ENCODE assay signal across 8 cellular contexts in the genomic region with DNA sequence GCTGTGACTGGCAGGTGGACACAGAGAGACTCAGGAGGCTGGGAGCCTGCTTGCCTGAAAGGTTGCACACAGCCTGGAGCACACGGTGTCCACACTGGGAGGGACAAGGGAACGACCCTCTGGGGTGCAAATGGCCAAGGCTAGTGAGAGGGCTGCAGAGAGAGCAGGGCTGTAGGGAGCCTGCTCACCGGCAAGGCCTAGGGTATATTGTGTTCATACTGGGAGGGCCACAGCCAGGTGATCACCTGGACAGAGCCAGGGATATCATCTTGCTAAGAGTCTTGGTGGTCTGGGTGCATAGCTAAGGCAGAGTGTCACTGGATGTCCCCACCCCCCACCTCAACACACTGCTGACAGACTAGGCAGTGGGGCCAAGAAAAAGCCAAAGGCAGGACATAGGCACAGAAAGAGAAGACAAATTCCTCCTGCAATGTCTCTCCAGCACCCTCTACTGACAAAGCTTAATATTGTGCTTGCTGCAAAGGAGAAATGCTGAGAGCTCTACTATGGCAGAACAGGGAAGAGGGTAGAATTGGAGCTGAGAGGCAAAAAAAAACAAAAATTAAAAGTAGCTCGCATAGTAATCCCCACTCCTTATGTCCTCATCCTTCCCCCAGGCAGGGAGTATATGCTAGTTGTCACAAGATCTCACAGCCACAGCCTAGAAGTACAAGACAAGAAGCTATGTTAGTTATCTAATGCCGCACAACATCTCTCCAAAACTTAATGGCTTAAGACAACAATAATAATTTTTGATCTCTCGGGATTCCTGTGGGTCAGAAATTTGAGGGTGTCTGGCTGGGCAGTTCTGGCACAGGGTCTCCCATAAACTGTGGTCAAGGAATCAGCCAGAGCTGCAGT. TPM values are rescaled to one million over a fixed set of nuclear protein-coding genes. Genes with fewer than 3 reads are reported as not detected.
DNase-seq lines count a peak whose midpoint lies in the region; ATAC-seq and TF ChIP-seq lines count a peak whose summit lies in the region.

No MANE protein-coding gene starts in this region.

- H3K4me3 Mint-ChIP-seq in natural killer cell = no peak overlapping the region
- H3K4me3 Mint-ChIP-seq in T-helper 2 cell treated with Interferon-gamma antibody and Interleukin-4, amounts not matched to agents 5 μg/mL and 100 μg/mL, for 36 hours = no peak overlapping the region

- H3K36me3 ChIP-seq in DND-41 (ENCODE audit: insufficient read depth, low read length) (peaks cover 20% of the 10 kb centered on the region), SU-DHL-6 (ENCODE audit: low read length) (no peaks in the 10 kb centered on the region)

- H2AFZ ChIP-seq in DND-41 (ENCODE audit: low read depth, low read length) = no peak overlapping the region
- H2AFZ ChIP-seq in SU-DHL-6 (ENCODE audit: low read depth, low read length, severe bottlenecking) = no peak overlapping the region

- ATAC-seq in DND-41 (ENCODE audit: insufficient read depth, low read depth) = peak; percentile 95
- ATAC-seq in GM21528 (IDR thresholded peaks at IDR 0.05; ENCODE audit: low FRiP score, unreplicated experiment) = peak; percentile 55
- peak; percentile 69 to 82 (median 76) for ATAC-seq in natural killer cell

- H3K27me3 Mint-ChIP-seq in natural killer cell (ENCODE audit: low read depth in 2 of 2) = peaks cover 6 to 21% of the 10 kb centered on the region in 2 donors
- peaks cover 11% of the 10 kb centered on the region for H3K27me3 Mint-ChIP-seq in T-helper 2 cell treated with Interferon-gamma antibody and Interleukin-4, amounts not matched to agents 5 μg/mL and 100 μg/mL, for 36 hours (ENCODE audit: low read depth)

- H3K27me3 ChIP-seq in DND-41 (ENCODE audit: insufficient read depth, low read length, poor library complexity) = no peaks in the 10 kb centered on the region
- no peaks in the 10 kb centered on the region for H3K27me3 ChIP-seq in SU-DHL-6 (ENCODE audit: low read length)

- peaks cover 5 to 9% of the 10 kb centered on the region in 2 donors for H3K4me1 Mint-ChIP-seq in natural killer cell
- no peaks in the 10 kb centered on the region for H3K4me1 Mint-ChIP-seq in T-helper 2 cell treated with Interferon-gamma antibody and Interleukin-4, amounts not matched to agents 5 μg/mL and 100 μg/mL, for 36 hours (ENCODE audit: low read depth)

- no peaks in the 10 kb centered on the region for H3K9me3 ChIP-seq in DND-41 (ENCODE audit: insufficient read depth, low read length, severe bottlenecking)
- H3K9me3 ChIP-seq in SU-DHL-6 (ENCODE audit: insufficient read depth, low read length) = no peaks in the 10 kb centered on the region

- H3K9ac ChIP-seq in DND-41 (ENCODE audit: low read depth, low read length) = no peak overlapping the region
- no peak overlapping the region for H3K9ac ChIP-seq in SU-DHL-6 (ENCODE audit: low read length)

- TF ChIP-seq CTCF in DND-41 (IDR thresholded peaks at IDR 0.05; ENCODE audit: borderline replicate concordance, extremely low read depth, low read length, poor library complexity, severe bottlenecking) = peak; percentile 85
- peak; percentile 91 for TF ChIP-seq CTCF in SU-DHL-6 (IDR thresholded peaks at IDR 0.05; ENCODE audit: insufficient read depth, low read length, poor library complexity, severe bottlenecking)
- TF ChIP-seq CTCF in natural killer cell (IDR thresholded peaks at IDR 0.05) = peak; percentile 62

- intact Hi-C loops in natural killer cell (cut with micrococcal nuclease) = loop anchor here (1.0 kb wide), 2 partner anchors 150 to 184 kb away; no protein-coding TSS in a partner anchor

- H3K27ac Mint-ChIP-seq in natural killer cell = no peak overlapping the region
- H3K27ac Mint-ChIP-seq in T-helper 2 cell treated with Interferon-gamma antibody and Interleukin-4, amounts not matched to agents 5 μg/mL and 100 μg/mL, for 36 hours = no peak overlapping the region

- H3K36me3 Mint-ChIP-seq in natural killer cell = no peaks in the 10 kb centered on the region
- H3K36me3 Mint-ChIP-seq in T-helper 2 cell treated with Interferon-gamma antibody and Interleukin-4, amounts not matched to agents 5 μg/mL and 100 μg/mL, for 36 hours (ENCODE audit: low read depth) = no peaks in the 10 kb centered on the region

- H3K4me2 ChIP-seq in DND-41 (ENCODE audit: insufficient read depth, low read length) (no peak overlapping the region), SU-DHL-6 (ENCODE audit: low read depth, low read length, poor library complexity, severe bottlenecking) (no peak overlapping the region)

- no peaks in the 10 kb centered on the region for H3K9me2 ChIP-seq in SU-DHL-6 (replicated peaks; ENCODE audit: insufficient read depth, low read length)

- no peaks in the 10 kb centered on the region for H4K20me1 ChIP-seq in DND-41 (ENCODE audit: insufficient read depth, low read length)
- H4K20me1 ChIP-seq in SU-DHL-6 (ENCODE audit: low read depth, low read length) = no peaks in the 10 kb centered on the region

- H3F3A ChIP-seq in SU-DHL-6 (ENCODE audit: insufficient read depth) = no peaks in the 10 kb centered on the region

- H3K79me2 ChIP-seq in DND-41 (ENCODE audit: insufficient read depth, low read length) (no peaks in the 10 kb centered on the region), SU-DHL-6 (ENCODE audit: insufficient read depth, low read length) (no peaks in the 10 kb centered on the region)

- H3K27ac ChIP-seq in DND-41 (ENCODE audit: low read length) (peak overlapping the region; percentile 17), SU-DHL-6 (ENCODE audit: low read depth, low read length) (no peak overlapping the region)

- H3K4me1 ChIP-seq in DND-41 (ENCODE audit: insufficient read depth, low read length) = no peaks in the 10 kb centered on the region

- DNase-seq in DND-41 = peak; percentile 63
- peak; percentile 56 to 87 (median 68) for DNase-seq in NCI-H1417 (lab: John Stamatoyannopoulos, UW)
- peak; percentile 52 for DNase-seq in fibroblast of gingiva (ENCODE audit: low read depth)
- no peak for DNase-seq in natural killer cell
- DNase-seq in GM19238 (ENCODE audit: insufficient read length, low spot score) = no peak
- no peak for DNase-seq in T-helper 2 cell treated with Interferon-gamma antibody and Interleukin-4, amounts not matched to agents 5 μg/mL and 100 μg/mL, for 36 hours (ENCODE audit: low spot score)

- no peak overlapping the region for H3K4me3 ChIP-seq in DND-41 (ENCODE audit: low read depth in 1 of 2, low read length in 2 of 2)
- H3K4me3 ChIP-seq in SU-DHL-6 (ENCODE audit: insufficient read depth, low read length, poor library complexity, severe bottlenecking) = no peak overlapping the region

- no peaks in the 10 kb centered on the region for H3K9me3 Mint-ChIP-seq in natural killer cell
- no peaks in the 10 kb centered on the region for H3K9me3 Mint-ChIP-seq in T-helper 2 cell treated with Interferon-gamma antibody and Interleukin-4, amounts not matched to agents 5 μg/mL and 100 μg/mL, for 36 hours

RNA-seq across cellular contexts. Expression of gene CPVL, which starts 40.0 kb away (rescaled TPM):
- total RNA-seq in natural killer cell = 10 to 100 TPM in 1 of 3 donors, 1 to 10 TPM in 2; 4.9 to 11.6 (median 9.8) TPM

Comparison
In these comparisons a context has a peak if more than half of its experiments do, and no peak if none do; other contexts are left out.
1. DNase-seq: peak in DND-41 (single experiment), NCI-H1417 (3 of 3) and fibroblast of gingiva (single experiment); none in natural killer cell (single experiment), GM19238 (single experiment) and T-helper 2 cell treated with Interferon-gamma antibody and Interleukin-4, amounts not matched to agents 5 μg/mL and 100 μg/mL, for 36 hours (single experiment).
2. Peak in every context shown above with its lines, with median percentiles within 50 percentile points of each other: ATAC-seq and CTCF ChIP-seq.